In genomic region chr11:77198440-77198849, GRCh38 we compare ENCODE assay signal across 8 cellular contexts.
DNase-seq lines count a peak whose midpoint lies in the region; ATAC-seq and TF ChIP-seq lines count a peak whose summit lies in the region.

No MANE protein-coding gene starts in this region.

- intact Hi-C loops in transverse colon (cut with DNase I; ENCODE audit: low total_unique reads), result loop anchor here (10.0 kb wide), 1 partner anchor 346 kb away; no protein-coding TSS in a partner anchor

- no peak for ATAC-seq in GM21737 (IDR thresholded peaks at IDR 0.05; ENCODE audit: unreplicated experiment)

- WGBS in transverse colon (ENCODE audit: low coverage in 1 of 2), 2 donors, result 69% methylated on average over 11 of the region's 11 CpGs; no CpG with 5 or more reads in 1 of the 2 donors

- DNase-seq in A172 (ENCODE audit: low spot score), result peak; percentile 22
- DNase-seq in SK-MEL-5 (ENCODE audit: low read depth, low spot score), result peak; percentile 37
- peak; percentile 49 for DNase-seq in iPS DF 4.7 (ENCODE audit: extremely low read depth, low spot score)
- no peak for DNase-seq in transverse colon
- DNase-seq in NCI-H2107 (lab: John Stamatoyannopoulos, UW), result no peak
- no peak for DNase-seq in NCI-H1694 treated with DMSO at 0.1 percent for 48 hours (lab: John Stamatoyannopoulos, UW)

- H3K27me3 ChIP-seq in transverse colon, result no peaks in the 10 kb centered on the region

- H3K27ac ChIP-seq in transverse colon, result no peak overlapping the region

- in situ Hi-C loops in SK-MEL-5 (cut with HindIII; ENCODE audit: low pct_unique_long_range_greater_than_20kb, low sequenced_read_pairs), result no loop called here
- in situ Hi-C loops in transverse colon (cut with MboI; ENCODE audit: low pct_ligation_motif_present in 1 of 4, low pct_unique_long_range_greater_than_20kb in 1 of 4, low sequenced_read_pairs in 3 of 4), result loop anchor here in 3 of 4 donors (10.0 to 25.0 kb wide), 4 partner anchors 161 to 356 kb away; partner anchors contain the start of gene B3GNT6 (in 1 of the 3)

- no peaks in the 10 kb centered on the region for H3K36me3 ChIP-seq in transverse colon

- no peak overlapping the region for H3K4me3 ChIP-seq in transverse colon

- TF ChIP-seq CTCF in GM12872 (IDR thresholded peaks at IDR 0.05; ENCODE audit: insufficient read depth, low read depth, low read length) (peak; percentile 62), transverse colon (IDR thresholded peaks at IDR 0.05) (no peak)

- H3K9me3 ChIP-seq in transverse colon, result no peaks in the 10 kb centered on the region

- no peak for TF ChIP-seq POLR2A in transverse colon (IDR thresholded peaks at IDR 0.05)

- peaks cover 0 to 3% (median 0%) of the 10 kb centered on the region in 4 donors for H3K4me1 ChIP-seq in transverse colon

- no peak for TF ChIP-seq EP300 in transverse colon (IDR thresholded peaks at IDR 0.05; ENCODE audit: low read depth)

Comparison
In these comparisons a context has a peak if more than half of its experiments do, and no peak if none do; other contexts are left out.
1. DNase-seq: peak in A172 (single experiment), SK-MEL-5 (single experiment) and iPS DF 4.7 (single experiment); none in transverse colon (single experiment), NCI-H2107 (single experiment) and NCI-H1694 treated with DMSO at 0.1 percent for 48 hours (single experiment).